In genomic region chr9:123269316-123269715, GRCh38 we compare ENCODE assay signal across 8 cellular contexts. TPM values are rescaled to one million over a fixed set of nuclear protein-coding genes. Genes with fewer than 3 reads are reported as not detected.
DNase-seq lines count a peak whose midpoint lies in the region; ATAC-seq and TF ChIP-seq lines count a peak whose summit lies in the region.

No MANE protein-coding gene starts in this region.

- no peak overlapping the region for H3K4me2 ChIP-seq in GM23248 (ENCODE audit: unreplicated experiment)

- H3K4me1 ChIP-seq in GM23248 (ENCODE audit: insufficient read depth) (no peaks in the 10 kb centered on the region), Panc1 (ENCODE audit: control insufficient read depth, insufficient read depth, low read length) (0 out of 2 replicates have a peak, but pooled peaks cover 3% of the 10 kb centered on the region), sigmoid colon (peaks cover 0 to 14% (median 13%) of the 10 kb centered on the region in 4 donors)

- H3K4me3 ChIP-seq in GM23248 (0 out of 2 replicates have a peak overlapping the region, but pooled peaks have one; percentile 91), Panc1 (ENCODE audit: low read depth in 2 of 2, low read length in 2 of 2) (peak overlapping the region; percentile 55 to 70), epithelial cell of proximal tubule (ENCODE audit: low read depth, low read length) (peak overlapping the region; percentile 73), sigmoid colon (peak overlapping the region in 3 of 4 donors; percentile 75 to 94 (median 78))

- POLR2A ChIA-PET in Panc1 (lab: Charles Lee), result no interaction called here

- no peaks in the 10 kb centered on the region for H3K9me2 ChIP-seq in GM23248 (ENCODE audit: insufficient read depth)

- H4K20me1 ChIP-seq in GM23248 (ENCODE audit: insufficient read depth), result no peaks in the 10 kb centered on the region

- intact Hi-C loops in Panc1 (cut with micrococcal nuclease; ENCODE audit: unreplicated experiment) (no loop called here), sigmoid colon (cut with DNase I) (loop anchor here (5.0 kb wide), 1 partner anchor 78 kb away; no protein-coding TSS in a partner anchor)

- H3K27ac ChIP-seq in GM23248, result no peak overlapping the region
- H3K27ac ChIP-seq in Panc1 (ENCODE audit: low read length), result peak overlapping the region; percentile 63; the same call in 1 of the 2 replicates
- peak overlapping the region in 2 of 4 donors; percentile 71 to 74 for H3K27ac ChIP-seq in sigmoid colon

- H3K36me3 ChIP-seq in GM23248 (ENCODE audit: low read depth) (no peaks in the 10 kb centered on the region), Panc1 (ENCODE audit: control insufficient read depth, insufficient read depth, low read length) (no peaks in the 10 kb centered on the region; the same call in 1 of the 2 replicates), sigmoid colon (no peaks in the 10 kb centered on the region)

- no peak for TF ChIP-seq POLR2A in sigmoid colon (IDR thresholded peaks at IDR 0.05)

- ATAC-seq in Panc1 (no peak), HG02870 (IDR thresholded peaks at IDR 0.05; ENCODE audit: unreplicated experiment) (no peak), HG03378 (IDR thresholded peaks at IDR 0.05; ENCODE audit: unreplicated experiment) (no peak)

- TF ChIP-seq CTCF in Panc1 (IDR thresholded peaks at IDR 0.05), result no peak
- TF ChIP-seq CTCF in epithelial cell of proximal tubule (conservative IDR thresholded peaks at IDR 0.05; ENCODE audit: low read depth, low read length), result no peak
- no peak for TF ChIP-seq CTCF in sigmoid colon (IDR thresholded peaks at IDR 0.05)

- H3K9ac ChIP-seq in GM23248, result no peak overlapping the region

- 45 to 47% methylated on average over 7 of the region's 7 CpGs for WGBS in GM23248 (ENCODE audit: low coverage in 1 of 2, low lambda C conversion rate in 2 of 2, missing lambda C conversion rate in 2 of 2), 2 experiments
- WGBS in sigmoid colon, 2 donors, result 54 to 71% methylated on average over 7 of the region's 7 CpGs

- H3K27me3 ChIP-seq in GM23248 (replicated peaks; ENCODE audit: insufficient read depth) (peaks cover 20% of the 10 kb centered on the region), Panc1 (ENCODE audit: control insufficient read depth, insufficient read depth, low read length) (no peaks in the 10 kb centered on the region), sigmoid colon (no peaks in the 10 kb centered on the region)

- H2AFZ ChIP-seq in GM23248, result 0 out of 2 replicates have a peak overlapping the region, but pooled peaks have one; percentile 97

- no TSS peak for BruUV-seq in Panc1 (replicated peaks; lab: Mats Ljungman, UMichigan)

- DNase-seq in GM23248 (no peak), Panc1 (ENCODE audit: low read depth, low spot score) (no peak), epithelial cell of proximal tubule (ENCODE audit: low read depth) (no peak), sigmoid colon (no peak), NCI-H187 treated with DMSO at 0.1 percent for 48 hours (lab: John Stamatoyannopoulos, UW) (no peak), middle frontal gyrus (ENCODE audit: extremely low spot score, low spot score) (no peak)

- TF ChIP-seq EP300 in sigmoid colon (IDR thresholded peaks at IDR 0.05), result no peak

- H3K9me3 ChIP-seq in GM23248 (ENCODE audit: low read depth) (no peaks in the 10 kb centered on the region), Panc1 (ENCODE audit: control insufficient read depth, insufficient read depth, low read depth, low read length) (no peaks in the 10 kb centered on the region), sigmoid colon (no peaks in the 10 kb centered on the region)

- in situ Hi-C loops in GM23248 (cut with MboI) (no loop called here), Panc1 (cut with HindIII; ENCODE audit: low pct_unique_long_range_greater_than_20kb, low sequenced_read_pairs) (no loop called here)

- H3K79me2 ChIP-seq in GM23248 (ENCODE audit: insufficient read depth), result no peaks in the 10 kb centered on the region

- CTCF ChIA-PET in Panc1 (lab: Charles Lee), result interaction anchor here (1.0 kb wide), 1 partner anchor 28 kb away, joined by 10 read pairs; no protein-coding TSS in a partner anchor

- no peaks in the 10 kb centered on the region for H3F3A ChIP-seq in GM23248 (ENCODE audit: insufficient read depth)

RNA-seq across cellular contexts. Expression of gene STRBP, which starts 0.9 kb away (rescaled TPM):
- total RNA-seq in GM23248 (2014; rRNA removed; shearing (Covaris generic)), result 0.51 and 2.5 TPM in 2 replicates
- polyA plus RNA-seq in GM23248 (2016; fragmentation: Nextera tagmentation; extraction: Ambion mirVana), result 1.1 and 1.4 TPM in 2 replicates
- total RNA-seq in Panc1 (2021; ENCODE audit: unreplicated experiment), result 40.3 TPM
- polyA plus RNA-seq in Panc1 (2012; ENCODE audit: insufficient read length), result 18.7 TPM
- total RNA-seq in epithelial cell of proximal tubule, result 18.2 and 22.1 TPM in 2 replicates
- total RNA-seq in sigmoid colon, result 10 to 100 TPM; 13.3 to 18.2 (median 16.1) TPM
- polyA plus RNA-seq in sigmoid colon, result 10 to 100 TPM; 18.0 to 32.2 (median 29.4) TPM
